ENCODE assay signal across 8 cellular contexts in the genomic region with DNA sequence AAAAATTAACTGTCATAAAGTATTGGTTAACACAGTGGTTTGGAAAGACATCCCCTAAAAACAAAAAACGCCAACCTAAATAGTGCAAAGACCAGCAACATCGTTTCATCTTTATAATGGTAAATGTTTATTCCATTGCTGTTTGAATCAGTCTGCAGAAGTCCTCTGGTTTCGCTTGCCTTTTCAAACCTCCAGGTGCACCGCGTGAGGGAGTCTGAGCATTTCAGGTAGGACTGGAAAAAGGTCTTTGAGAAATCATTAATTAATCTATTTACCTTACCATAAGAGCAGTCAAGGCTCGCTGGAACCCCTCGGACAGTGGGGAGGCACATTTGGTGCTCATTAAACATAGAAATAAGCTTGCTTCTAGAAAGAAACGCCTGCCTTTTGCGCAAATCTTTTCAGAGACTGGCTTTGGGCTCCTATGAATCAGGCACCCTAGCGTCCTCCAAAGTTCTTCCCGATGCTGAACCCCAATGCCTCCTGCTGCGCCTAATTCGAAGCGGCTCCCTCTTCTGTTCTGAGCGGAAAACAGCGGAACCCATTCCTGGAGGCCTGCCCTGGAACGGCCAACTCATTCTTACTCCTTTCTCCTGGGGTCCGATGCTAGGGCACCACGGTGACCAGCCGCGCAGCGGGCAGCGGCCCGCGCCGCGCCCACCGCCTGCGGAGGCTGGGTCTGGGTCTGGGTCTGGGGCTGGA. TPM values are rescaled to one million over a fixed set of nuclear protein-coding genes. Genes with fewer than 3 reads are reported as not detected.
A peak's percentile ranks its signal among the peaks of the same experiment; 100 is the strongest.
DNase-seq lines count a peak whose midpoint lies in the region; ATAC-seq, FAIRE-seq and TF ChIP-seq lines count a peak whose summit lies in the region.

No MANE protein-coding gene starts in this region.

- H2BK12ac ChIP-seq in neuronal stem cell (ENCODE audit: low read length) = no peak overlapping the region

- DNase-seq in DMS53 (lab: John Stamatoyannopoulos, UW) = peak; percentile 46
- DNase-seq in KG1 (lab: John Stamatoyannopoulos, UW) = peak; percentile 8
- no peak for DNase-seq in effector memory CD8-positive, alpha-beta T cell
- DNase-seq in neuronal stem cell (ENCODE audit: low spot score) = peak; percentile 31
- no peak for DNase-seq in H54 (ENCODE audit: insufficient read length, low spot score)
- no peak for DNase-seq in activated gamma-delta T cell (lab: John Stamatoyannopoulos, UW)

- TF ChIP-seq POLR2A in H54 (IDR thresholded peaks at IDR 0.05; ENCODE audit: low read depth, low read length) = no peak

- H3K9me3 Mint-ChIP-seq in effector memory CD8-positive, alpha-beta T cell = peaks cover 0 to 8% of the 10 kb centered on the region in 2 donors

- H4K8ac ChIP-seq in neuronal stem cell (ENCODE audit: low read depth, low read length) = no peak overlapping the region

- H3K27ac ChIP-seq in neuronal stem cell (replicated peaks; ENCODE audit: low read length) = no peak overlapping the region

- H3K14ac ChIP-seq in neuronal stem cell (ENCODE audit: low read length) = no peak overlapping the region

- H3K36me3 ChIP-seq in neuronal stem cell (replicated peaks in 1 of 2; ENCODE audit: control insufficient read depth in 2 of 2, insufficient read depth in 2 of 2, low read length in 2 of 2) = no peaks in the 10 kb centered on the region

- H2AK5ac ChIP-seq in neuronal stem cell (ENCODE audit: low read depth, low read length) = no peak overlapping the region

- H3K23ac ChIP-seq in neuronal stem cell (ENCODE audit: low read depth, low read length, poor library complexity) = no peak overlapping the region

- H3K36me3 Mint-ChIP-seq in effector memory CD8-positive, alpha-beta T cell (ENCODE audit: insufficient read depth) = no peaks in the 10 kb centered on the region

- peaks cover 0 to 2% of the 10 kb centered on the region in 2 donors for H3K4me1 ChIP-seq in neuronal stem cell (ENCODE audit: control insufficient read depth in 2 of 2, insufficient read depth in 1 of 2, low read depth in 1 of 2, low read length in 2 of 2)

- H3K4ac ChIP-seq in neuronal stem cell (ENCODE audit: low read length) = no peak overlapping the region

- H2BK15ac ChIP-seq in neuronal stem cell (ENCODE audit: low read length) = no peak overlapping the region

- peak overlapping the region; percentile 34 to 35 for H3K4me3 Mint-ChIP-seq in effector memory CD8-positive, alpha-beta T cell

- H3K79me1 ChIP-seq in neuronal stem cell (ENCODE audit: low read depth, low read length) = no peaks in the 10 kb centered on the region

- no CpG with 5 or more reads among the region's 29 CpGs for WGBS in neuronal stem cell (ENCODE audit: extremely low coverage in 2 of 2, insufficient read length in 2 of 2, insufficient replicate concordance in 1 of 2), 2 donors

- H3K18ac ChIP-seq in neuronal stem cell (ENCODE audit: low read length) = no peak overlapping the region

- peaks cover 0 to 2% of the 10 kb centered on the region in 2 donors for H3K4me1 Mint-ChIP-seq in effector memory CD8-positive, alpha-beta T cell (ENCODE audit: low read depth in 2 of 2)

- H3K27me3 Mint-ChIP-seq in effector memory CD8-positive, alpha-beta T cell = peaks cover 65 to 66% of the 10 kb centered on the region in 2 donors

- no peak overlapping the region for H2BK120ac ChIP-seq in neuronal stem cell (ENCODE audit: low read depth, low read length)

- no peak overlapping the region for H4K91ac ChIP-seq in neuronal stem cell (ENCODE audit: low read depth, low read length, poor library complexity)

- no peak overlapping the region for H2BK5ac ChIP-seq in neuronal stem cell (ENCODE audit: low read length)

- H3K27ac Mint-ChIP-seq in effector memory CD8-positive, alpha-beta T cell = no peak overlapping the region

- ATAC-seq in effector memory CD8-positive, alpha-beta T cell (replicated peaks) = no peak
- ATAC-seq in HG02678 (IDR thresholded peaks at IDR 0.05; ENCODE audit: unreplicated experiment) (no peak), GM19324 (IDR thresholded peaks at IDR 0.05; ENCODE audit: low FRiP score, unreplicated experiment) (no peak)

- peaks cover 0 to 50% (median 23%) of the 10 kb centered on the region in 3 experiments for H3K27me3 ChIP-seq in neuronal stem cell (ENCODE audit: control insufficient read depth in 3 of 3, insufficient read depth in 3 of 3, low read depth in 1 of 3, low read length in 3 of 3)

- H3K9ac ChIP-seq in neuronal stem cell (ENCODE audit: low read depth, low read length, poor library complexity) = no peak overlapping the region

- no peak for FAIRE-seq in H54 (lab: Jason Lieb, UNC)

- peak overlapping the region in 1 of 2 donors; percentile 81 for H3K4me3 ChIP-seq in neuronal stem cell (ENCODE audit: low read length in 2 of 2)

- H3K4me2 ChIP-seq in neuronal stem cell (ENCODE audit: insufficient read depth, low read length, poor library complexity, severe bottlenecking) = peak overlapping the region; percentile 65

- H3K9me3 ChIP-seq in neuronal stem cell (replicated peaks in 1 of 2; ENCODE audit: control insufficient read depth in 2 of 2, insufficient read depth in 1 of 2, low read depth in 1 of 2, low read length in 2 of 2) = peaks cover 0 to 1% of the 10 kb centered on the region in 2 donors

- H2AFZ ChIP-seq in neuronal stem cell (ENCODE audit: low read length) = peak overlapping the region; percentile 71

RNA-seq across cellular contexts. Expression of a gene that starts 0.9 kb away (rescaled TPM):
- polyA plus RNA-seq in neuronal stem cell (2013, experiment 1 of 2) = 0.13 TPM
- 0.18 TPM for polyA plus RNA-seq in neuronal stem cell (2013, experiment 2 of 2)

Comparison
In these comparisons a context has a peak if more than half of its experiments do, and no peak if none do; other contexts are left out.
1. DNase-seq: peak in DMS53 (single experiment), KG1 (single experiment) and neuronal stem cell (single experiment); none in effector memory CD8-positive, alpha-beta T cell (0 of 3), H54 (single experiment) and activated gamma-delta T cell (single experiment).